ENCODE assay signal across 7 cellular contexts in the genomic region with DNA sequence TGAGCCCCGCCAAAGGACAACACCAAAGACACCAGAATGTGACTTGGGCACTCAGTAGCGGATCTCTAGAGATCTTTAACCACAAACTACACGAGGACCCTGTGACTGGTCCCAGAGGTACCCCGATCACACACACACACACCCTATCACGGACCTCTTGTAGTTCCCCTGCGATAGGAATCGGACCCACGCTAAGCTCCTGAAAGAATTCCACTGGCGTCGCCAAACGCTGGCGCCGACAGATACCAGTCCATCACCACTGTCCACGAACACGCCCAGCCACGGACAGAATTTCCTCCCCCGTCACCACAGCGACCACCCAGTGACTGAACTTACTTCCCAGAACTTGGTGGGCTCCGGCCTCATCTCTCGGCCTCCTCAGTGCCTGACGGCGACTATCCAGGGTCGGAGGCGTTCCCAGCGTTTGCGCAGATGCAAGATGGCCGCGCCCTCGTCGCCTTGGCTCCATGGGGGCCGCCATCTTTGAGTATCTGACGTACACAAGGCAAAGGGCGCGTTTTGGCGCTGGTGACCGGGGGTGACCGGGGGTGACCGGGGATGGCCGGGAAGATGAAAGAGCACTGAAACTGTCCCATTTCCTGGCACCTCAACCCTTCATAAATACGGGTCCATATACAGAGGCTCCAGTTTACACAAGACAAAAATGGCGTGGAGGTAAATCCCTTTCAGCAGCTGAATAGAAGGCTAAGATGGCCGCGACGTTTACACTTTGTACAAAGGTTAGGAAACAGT.
DNase-seq lines count a peak whose midpoint lies in the region; ATAC-seq lines count a peak whose summit lies in the region.

A gene (minus strand): TSS at position 407 of the 753 bp plus-strand sequence. CDS start 4,500 bp downstream, outside the sequence.

- DNase-seq in NCI-H2196 treated with DMSO at 0.1 percent for 48 hours (lab: John Stamatoyannopoulos, UW; ENCODE audit: unreplicated experiment) (peak; percentile 65), cerebellar cortex (ENCODE audit: low spot score) (peak; percentile 92), islet precursor cell (peak; percentile 91)
- peak; percentile 87 for DNase-seq in activated CD4-positive, CD25-positive, alpha-beta regulatory T cell treated with anti-CD3 and anti-CD28 coated beads, Interleukin-2, amount 50 U/mL, for 72 hours
- DNase-seq in stimulated activated CD4-positive, alpha-beta T cell treated with anti-CD3 and anti-CD28 coated beads, Interleukin-12 subunit alpha, Interleukin-12 subunit beta, amount 100 ng/mL, for 24 hours (ENCODE audit: low read depth in 2 of 2) = peak; percentile 74 to 79

- ATAC-seq in GM18511 (IDR thresholded peaks at IDR 0.05; ENCODE audit: unreplicated experiment) = peak; percentile 99
- peak; percentile 92 for ATAC-seq in HG02970 (IDR thresholded peaks at IDR 0.05; ENCODE audit: low FRiP score, unreplicated experiment)

Comparison
In these comparisons a context has a peak if more than half of its experiments do, and no peak if none do; other contexts are left out.
1. Peak in every context shown above with its lines: DNase-seq and ATAC-seq.